Comparison of ENCODE assay signal across 1 cellular context in the genomic region with DNA sequence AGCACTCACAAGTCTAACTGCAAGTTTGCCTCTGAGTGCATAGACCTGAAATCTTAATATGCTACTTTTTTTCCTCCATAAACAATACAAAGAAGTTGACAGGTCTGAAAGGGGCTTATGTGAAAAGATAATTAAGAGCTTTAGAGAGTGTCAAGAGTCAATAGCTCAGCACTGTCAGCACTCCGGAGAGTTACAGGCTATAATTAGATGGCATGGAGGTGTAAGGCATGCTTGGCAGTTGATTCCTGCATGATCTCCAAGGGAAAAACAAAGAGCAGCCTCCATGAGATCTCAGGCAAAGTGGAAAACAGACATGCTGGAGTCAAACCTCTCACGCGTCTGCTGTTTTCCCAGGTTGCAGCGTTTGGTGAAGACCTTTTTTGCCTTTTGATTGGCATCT.
TF ChIP-seq lines count a peak whose summit lies in the region.

No MANE protein-coding gene starts in this region.

TF ChIP-seq in GM23338, 12 proteins besides CTCF, POLR2A, EP300 and RAD21 (continued from another document):
- TF ChIP-seq, protein P1, sequence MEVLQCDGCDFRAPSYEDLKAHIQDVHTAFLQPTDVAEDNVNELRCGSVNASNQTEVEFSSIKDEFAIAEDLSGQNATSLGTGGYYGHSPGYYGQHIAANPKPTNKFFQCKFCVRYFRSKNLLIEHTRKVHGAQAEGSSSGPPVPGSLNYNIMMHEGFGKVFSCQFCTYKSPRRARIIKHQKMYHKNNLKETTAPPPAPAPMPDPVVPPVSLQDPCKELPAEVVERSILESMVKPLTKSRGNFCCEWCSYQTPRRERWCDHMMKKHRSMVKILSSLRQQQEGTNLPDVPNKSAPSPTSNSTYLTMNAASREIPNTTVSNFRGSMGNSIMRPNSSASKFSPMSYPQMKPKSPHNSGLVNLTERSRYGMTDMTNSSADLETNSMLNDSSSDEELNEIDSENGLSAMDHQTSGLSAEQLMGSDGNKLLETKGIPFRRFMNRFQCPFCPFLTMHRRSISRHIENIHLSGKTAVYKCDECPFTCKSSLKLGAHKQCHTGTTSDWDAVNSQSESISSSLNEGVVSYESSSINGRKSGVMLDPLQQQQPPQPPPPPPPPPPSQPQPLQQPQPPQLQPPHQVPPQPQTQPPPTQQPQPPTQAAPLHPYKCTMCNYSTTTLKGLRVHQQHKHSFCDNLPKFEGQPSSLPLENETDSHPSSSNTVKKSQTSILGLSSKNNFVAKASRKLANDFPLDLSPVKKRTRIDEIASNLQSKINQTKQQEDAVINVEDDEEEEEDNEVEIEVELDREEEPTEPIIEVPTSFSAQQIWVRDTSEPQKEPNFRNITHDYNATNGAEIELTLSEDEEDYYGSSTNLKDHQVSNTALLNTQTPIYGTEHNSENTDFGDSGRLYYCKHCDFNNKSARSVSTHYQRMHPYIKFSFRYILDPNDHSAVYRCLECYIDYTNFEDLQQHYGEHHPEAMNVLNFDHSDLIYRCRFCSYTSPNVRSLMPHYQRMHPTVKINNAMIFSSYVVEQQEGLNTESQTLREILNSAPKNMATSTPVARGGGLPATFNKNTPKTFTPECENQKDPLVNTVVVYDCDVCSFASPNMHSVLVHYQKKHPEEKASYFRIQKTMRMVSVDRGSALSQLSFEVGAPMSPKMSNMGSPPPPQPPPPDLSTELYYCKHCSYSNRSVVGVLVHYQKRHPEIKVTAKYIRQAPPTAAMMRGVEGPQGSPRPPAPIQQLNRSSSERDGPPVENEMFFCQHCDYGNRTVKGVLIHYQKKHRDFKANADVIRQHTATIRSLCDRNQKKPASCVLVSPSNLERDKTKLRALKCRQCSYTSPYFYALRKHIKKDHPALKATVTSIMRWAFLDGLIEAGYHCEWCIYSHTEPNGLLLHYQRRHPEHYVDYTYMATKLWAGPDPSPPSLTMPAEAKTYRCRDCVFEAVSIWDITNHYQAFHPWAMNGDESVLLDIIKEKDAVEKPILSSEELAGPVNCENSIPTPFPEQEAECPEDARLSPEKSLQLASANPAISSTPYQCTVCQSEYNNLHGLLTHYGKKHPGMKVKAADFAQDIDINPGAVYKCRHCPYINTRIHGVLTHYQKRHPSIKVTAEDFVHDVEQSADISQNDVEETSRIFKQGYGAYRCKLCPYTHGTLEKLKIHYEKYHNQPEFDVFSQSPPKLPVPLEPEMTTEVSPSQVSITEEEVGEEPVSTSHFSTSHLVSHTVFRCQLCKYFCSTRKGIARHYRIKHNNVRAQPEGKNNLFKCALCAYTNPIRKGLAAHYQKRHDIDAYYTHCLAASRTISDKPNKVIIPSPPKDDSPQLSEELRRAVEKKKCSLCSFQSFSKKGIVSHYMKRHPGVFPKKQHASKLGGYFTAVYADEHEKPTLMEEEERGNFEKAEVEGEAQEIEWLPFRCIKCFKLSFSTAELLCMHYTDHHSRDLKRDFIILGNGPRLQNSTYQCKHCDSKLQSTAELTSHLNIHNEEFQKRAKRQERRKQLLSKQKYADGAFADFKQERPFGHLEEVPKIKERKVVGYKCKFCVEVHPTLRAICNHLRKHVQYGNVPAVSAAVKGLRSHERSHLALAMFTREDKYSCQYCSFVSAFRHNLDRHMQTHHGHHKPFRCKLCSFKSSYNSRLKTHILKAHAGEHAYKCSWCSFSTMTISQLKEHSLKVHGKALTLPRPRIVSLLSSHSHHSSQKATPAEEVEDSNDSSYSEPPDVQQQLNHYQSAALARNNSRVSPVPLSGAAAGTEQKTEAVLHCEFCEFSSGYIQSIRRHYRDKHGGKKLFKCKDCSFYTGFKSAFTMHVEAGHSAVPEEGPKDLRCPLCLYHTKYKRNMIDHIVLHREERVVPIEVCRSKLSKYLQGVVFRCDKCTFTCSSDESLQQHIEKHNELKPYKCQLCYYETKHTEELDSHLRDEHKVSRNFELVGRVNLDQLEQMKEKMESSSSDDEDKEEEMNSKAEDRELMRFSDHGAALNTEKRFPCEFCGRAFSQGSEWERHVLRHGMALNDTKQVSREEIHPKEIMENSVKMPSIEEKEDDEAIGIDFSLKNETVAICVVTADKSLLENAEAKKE (CRISPR knock-in tag; IDR thresholded peaks at IDR 0.05) = no peak
- TF ChIP-seq EZH2phosphoT487 (IDR thresholded peaks at IDR 0.05; ENCODE audit: unreplicated experiment) = no peak
- no peak for TF ChIP-seq JUNB (IDR thresholded peaks at IDR 0.05; ENCODE audit: unreplicated experiment)
- TF ChIP-seq, protein P2, sequence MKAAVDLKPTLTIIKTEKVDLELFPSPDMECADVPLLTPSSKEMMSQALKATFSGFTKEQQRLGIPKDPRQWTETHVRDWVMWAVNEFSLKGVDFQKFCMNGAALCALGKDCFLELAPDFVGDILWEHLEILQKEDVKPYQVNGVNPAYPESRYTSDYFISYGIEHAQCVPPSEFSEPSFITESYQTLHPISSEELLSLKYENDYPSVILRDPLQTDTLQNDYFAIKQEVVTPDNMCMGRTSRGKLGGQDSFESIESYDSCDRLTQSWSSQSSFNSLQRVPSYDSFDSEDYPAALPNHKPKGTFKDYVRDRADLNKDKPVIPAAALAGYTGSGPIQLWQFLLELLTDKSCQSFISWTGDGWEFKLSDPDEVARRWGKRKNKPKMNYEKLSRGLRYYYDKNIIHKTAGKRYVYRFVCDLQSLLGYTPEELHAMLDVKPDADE (IDR thresholded peaks at IDR 0.05) = no peak
- TF ChIP-seq EZH2 (IDR thresholded peaks at IDR 0.05; ENCODE audit: low read depth, unreplicated experiment) = no peak
